ENCODE assay signal across 28 cellular contexts in genomic region chr7:105768117-105768516, GRCh38.
"Had no signal": no experiment of that assay in that cellular context is flagged by ENCODE, and none has a peak within 500 bp of the region (broad histone marks: within the 10 kb centered on the region; RNA-seq: fewer than 3 reads in every experiment).

No MANE protein-coding gene starts in this region.

- H3K27me3 ChIP-seq: dorsolateral prefrontal cortex, esophagus muscularis mucosa, foreskin keratinocyte, gastroesophageal sphincter, heart left ventricle, left lung, pancreas, testis, tibial artery had no signal

- DNase-seq: dorsolateral prefrontal cortex; effector CD4-positive, alpha-beta T cell; foreskin keratinocyte; heart left ventricle; hippocampal formation; left cardiac atrium; left lung; mesenchymal stem cell; mucosa of descending colon; naive B cell; nephron progenitor cell; occipital lobe; pancreas; retina; stimulated activated CD4-positive, alpha-beta T cell treated with anti-CD3 and anti-CD28 coated beads, Interleukin-12 subunit alpha, Interleukin-12 subunit beta, amount 100 ng/mL, for 4 hours; stimulated activated CD4-positive, alpha-beta T cell treated with anti-CD3 and anti-CD28 coated beads, Interleukin-1b, Interleukin-23, amount 100 ng/mL, for 48 hours; stimulated activated CD4-positive, alpha-beta T cell treated with anti-CD3 and anti-CD28 coated beads, Interleukin-4, amount 100 ng/mL, for 1 hour; stimulated activated naive CD8-positive, alpha-beta T cell treated with anti-CD3 and anti-CD28 coated beads, Interleukin-15, Interleukin-2, amounts not matched to agents 100 U/mL and 50 U/mL, for 24 hours; substantia nigra; testis; tibial artery had no signal

- ATAC-seq: foreskin keratinocyte; gastroesophageal sphincter; heart left ventricle; left cardiac atrium; left lung; mucosa of descending colon; pancreas; sciatic nerve; stimulated activated effector memory CD8-positive, alpha-beta T cell treated with anti-CD3 and anti-CD28 coated beads, Interleukin-12 subunit alpha, Interleukin-12 subunit beta, amount 100 ng/mL, for 72 hours; stimulated activated naive CD8-positive, alpha-beta T cell treated with anti-CD3 and anti-CD28 coated beads, Interleukin-15, Interleukin-2, amounts not matched to agents 100 U/mL and 50 U/mL, for 24 hours had no signal

- H3K27me3 Mint-ChIP-seq: type B pancreatic cell had no signal

- H3K4me3 Mint-ChIP-seq: mesothelial cell of epicardium; naive B cell; nephron progenitor cell; stimulated activated effector memory CD8-positive, alpha-beta T cell treated with anti-CD3 and anti-CD28 coated beads, Interleukin-12 subunit alpha, Interleukin-12 subunit beta, amount 100 ng/mL, for 72 hours; type B pancreatic cell had no signal

- H3K36me3 Mint-ChIP-seq: naive B cell; stimulated activated effector memory CD8-positive, alpha-beta T cell treated with anti-CD3 and anti-CD28 coated beads, Interleukin-12 subunit alpha, Interleukin-12 subunit beta, amount 100 ng/mL, for 72 hours had no signal

- H3K27ac ChIP-seq: esophagus muscularis mucosa, foreskin keratinocyte, gastroesophageal sphincter, heart left ventricle, left lung, pancreas, testis, tibial artery had no signal

- H3K4me3 ChIP-seq: dorsolateral prefrontal cortex, esophagus muscularis mucosa, gastroesophageal sphincter, heart left ventricle, left lung, mucosa of descending colon, pancreas, smooth muscle cell, testis, tibial artery had no signal

- H3K36me3 ChIP-seq: esophagus muscularis mucosa, gastroesophageal sphincter, heart left ventricle, left lung, pancreas, tibial artery had no signal

- H3K4me1 ChIP-seq: foreskin keratinocyte, left lung, pancreas, testis had no signal

- H3K27ac Mint-ChIP-seq: mesothelial cell of epicardium; nephron progenitor cell; stimulated activated effector memory CD8-positive, alpha-beta T cell treated with anti-CD3 and anti-CD28 coated beads, Interleukin-12 subunit alpha, Interleukin-12 subunit beta, amount 100 ng/mL, for 72 hours; type B pancreatic cell had no signal

- H3K9me3 Mint-ChIP-seq: type B pancreatic cell had no signal

- H3K9me3 ChIP-seq: esophagus muscularis mucosa, gastroesophageal sphincter, left lung, mucosa of descending colon, pancreas, testis, tibial artery had no signal
